8 cellular contexts compared by ENCODE assay signal in genomic region chr2:96207778-96208143, GRCh38. TPM values are rescaled to one million over a fixed set of nuclear protein-coding genes. Genes with fewer than 3 reads are reported as not detected.
DNase-seq lines count a peak whose midpoint lies in the region; ATAC-seq, FAIRE-seq and TF ChIP-seq lines count a peak whose summit lies in the region.

No MANE protein-coding gene starts in this region.

- H3K9me3 Mint-ChIP-seq in brain: no peaks in the 10 kb centered on the region

- H3K36me3 ChIP-seq in mesendoderm (ENCODE audit: control insufficient read depth, insufficient read depth, low read length): no peaks in the 10 kb centered on the region

- H3K23ac ChIP-seq in mesendoderm (ENCODE audit: low read length): no peak overlapping the region

- DNase-seq in GM12891 (ENCODE audit: insufficient read length, low spot score): peak; percentile 17
- DNase-seq in mesendoderm: no peak
- DNase-seq in ureter (ENCODE audit: low spot score): no peak
- DNase-seq in SHP77 (lab: John Stamatoyannopoulos, UW): no peak

- peak overlapping the region; percentile 92 to 98 (median 94) for H3K27ac Mint-ChIP-seq in brain

- peak; percentile 1 for ATAC-seq in HG03521 (IDR thresholded peaks at IDR 0.05; ENCODE audit: unreplicated experiment)
- ATAC-seq in GM18873 (IDR thresholded peaks at IDR 0.05; ENCODE audit: low FRiP score, unreplicated experiment): no peak
- no peak for ATAC-seq in GM21786 (IDR thresholded peaks at IDR 0.05; ENCODE audit: unreplicated experiment)

- no peak overlapping the region for H3K18ac ChIP-seq in mesendoderm (ENCODE audit: low read length)

- H3K56ac ChIP-seq in mesendoderm (ENCODE audit: low read length): peak overlapping the region; percentile 98

- FAIRE-seq in GM12891 (lab: Jason Lieb, UNC): peak; percentile 64

- H3K4ac ChIP-seq in mesendoderm (ENCODE audit: low read depth, low read length): no peak overlapping the region

- peaks cover 32% of the 10 kb centered on the region for H3K36me3 Mint-ChIP-seq in brain

- peak overlapping the region; percentile 88 for H3K4me3 ChIP-seq in mesendoderm (ENCODE audit: low read length)

- peaks cover 5% of the 10 kb centered on the region for H3K79me1 ChIP-seq in mesendoderm (ENCODE audit: low read length)

- TF ChIP-seq POLR2A in GM12891 (IDR thresholded peaks at IDR 0.05; ENCODE audit: low read depth, low read length): no peak

- H3K27me3 ChIP-seq in mesendoderm (ENCODE audit: insufficient read depth, low read length, poor library complexity): no peaks in the 10 kb centered on the region

- peak overlapping the region; percentile 92 for H3K9ac ChIP-seq in mesendoderm (ENCODE audit: low read length)

- H2BK15ac ChIP-seq in mesendoderm (replicated peaks; ENCODE audit: low read depth): no peak overlapping the region

- no CpG with 5 or more reads among the region's 12 CpGs for WGBS in mesendoderm (ENCODE audit: extremely low coverage, insufficient coverage, low lambda C conversion rate)

- no peak for TF ChIP-seq CTCF in brain (conservative IDR thresholded peaks at IDR 0.05)

- no peak overlapping the region for H2BK5ac ChIP-seq in mesendoderm (ENCODE audit: low read length)

- no peak overlapping the region for H4K8ac ChIP-seq in mesendoderm (ENCODE audit: low read depth, low read length)

- peaks cover 49% of the 10 kb centered on the region for H3K79me2 ChIP-seq in mesendoderm (ENCODE audit: control insufficient read depth, insufficient read depth, low read length)

- H3K27ac ChIP-seq in mesendoderm (ENCODE audit: low read depth, low read length): no peak overlapping the region

- no peaks in the 10 kb centered on the region for H3K27me3 Mint-ChIP-seq in brain

- peaks cover 70% of the 10 kb centered on the region for H3K4me1 Mint-ChIP-seq in brain

- no peak overlapping the region for H2AK5ac ChIP-seq in mesendoderm (ENCODE audit: low read length)

- H4K5ac ChIP-seq in mesendoderm (ENCODE audit: low read length): no peak overlapping the region

- no peak overlapping the region for H2BK120ac ChIP-seq in mesendoderm (ENCODE audit: low read depth, low read length)

- peak overlapping the region; percentile 96 to 99 (median 98) for H3K4me3 Mint-ChIP-seq in brain

- H3K4me1 ChIP-seq in mesendoderm (ENCODE audit: control insufficient read depth, low read depth, low read length): peaks cover 2% of the 10 kb centered on the region

- H3K4me2 ChIP-seq in mesendoderm (ENCODE audit: low read length): peak overlapping the region; percentile 47

TF ChIP-seq in GM12891, 5 proteins besides CTCF, POLR2A, EP300 and RAD21:
- TF ChIP-seq POU2F2 (IDR thresholded peaks at IDR 0.05; ENCODE audit: low read depth, low read length) (peak; percentile 67), TAF1 (IDR thresholded peaks at IDR 0.05; ENCODE audit: low read depth, low read length) (no peak), SPI1 (IDR thresholded peaks at IDR 0.05; ENCODE audit: low read depth, low read length) (peak; percentile 54)

RNA-seq across cellular contexts. Expression of gene STARD7, which starts 0.9 kb away (rescaled TPM):
- polyA plus RNA-seq in GM12891 (2012; ENCODE audit: low read depth, missing spikeins): 81.9 TPM
- 83.6 TPM for polyA plus RNA-seq in brain (ENCODE audit: insufficient read depth, low read depth, low replicate concordance)
- 93.9 TPM for polyA plus RNA-seq in mesendoderm (2013, experiment 1 of 2)
- polyA plus RNA-seq in mesendoderm (2013, experiment 2 of 2): 92.1 TPM
- 95.0 TPM for total RNA-seq in ureter

RNA-seq across cellular contexts. Expression of gene TMEM127, which starts 58.0 kb away (rescaled TPM):
- polyA plus RNA-seq in GM12891 (2012; ENCODE audit: low read depth, missing spikeins): 10.9 TPM
- polyA plus RNA-seq in brain (ENCODE audit: insufficient read depth, low read depth, low replicate concordance): 52.5 TPM
- 21.1 TPM for polyA plus RNA-seq in mesendoderm (2013, experiment 1 of 2)
- 22.5 TPM for polyA plus RNA-seq in mesendoderm (2013, experiment 2 of 2)
- 52.6 TPM for total RNA-seq in ureter

RNA-seq across cellular contexts. Expression of gene CIAO1, which starts 58.3 kb away (rescaled TPM):
- 36.4 TPM for polyA plus RNA-seq in GM12891 (2012; ENCODE audit: low read depth, missing spikeins)
- 58.6 TPM for polyA plus RNA-seq in brain (ENCODE audit: insufficient read depth, low read depth, low replicate concordance)
- 40.2 TPM for polyA plus RNA-seq in mesendoderm (2013, experiment 1 of 2)
- 40.3 TPM for polyA plus RNA-seq in mesendoderm (2013, experiment 2 of 2)
- 79.4 TPM for total RNA-seq in ureter
